Comparison of ENCODE assay signal across 9 cellular contexts in the genomic region with DNA sequence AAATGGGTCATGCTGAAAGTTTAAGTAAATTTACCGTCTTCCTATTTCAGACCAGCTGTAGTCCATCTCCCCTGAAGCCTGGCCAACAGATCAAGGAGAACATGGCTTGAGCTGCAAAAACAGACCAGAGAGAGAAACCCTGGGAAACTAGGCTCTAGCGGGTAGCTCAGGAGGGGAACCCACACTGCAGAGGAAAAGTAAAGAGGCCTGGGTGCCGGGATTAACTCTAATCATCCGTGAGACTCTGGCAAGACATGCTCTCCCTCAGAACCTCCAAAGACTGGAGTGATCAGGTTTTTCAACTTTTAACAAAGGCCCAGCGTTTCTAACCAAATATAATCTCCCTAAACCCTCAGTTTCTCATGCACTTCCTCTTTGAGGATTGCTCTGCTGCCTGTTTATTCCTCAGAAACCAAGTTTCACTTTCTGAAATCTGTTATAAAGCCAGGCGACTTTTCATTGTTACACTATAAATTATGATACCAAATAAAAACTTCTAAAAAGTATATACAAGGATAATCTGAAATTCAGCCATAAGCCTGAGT.
DNase-seq lines count a peak whose midpoint lies in the region; ATAC-seq, FAIRE-seq and TF ChIP-seq lines count a peak whose summit lies in the region.
"Had no signal": no experiment of that assay in that cellular context is flagged by ENCODE, and none has a peak within 500 bp of the region (broad histone marks: within the 10 kb centered on the region; RNA-seq: fewer than 3 reads in every experiment).

No MANE protein-coding gene starts in this region.

- H3K4me1 Mint-ChIP-seq in IgD-negative memory B cell, result peaks cover 37 to 58% (median 43%) of the 10 kb centered on the region in 3 donors
- H3K4me1 Mint-ChIP-seq in astrocyte (ENCODE audit: low read depth, unreplicated experiment), result peaks cover 16% of the 10 kb centered on the region

- H3K4me2 ChIP-seq in astrocyte (ENCODE audit: low read length) (peak overlapping the region; percentile 69), HepG2 (ENCODE audit: low read depth, low read length) (peak overlapping the region; percentile 54; the same call in 1 of the 2 replicates)

- H3K4me1 ChIP-seq in astrocyte (ENCODE audit: insufficient read depth, low read length) (peaks cover 10% of the 10 kb centered on the region), HepG2 (ENCODE audit: insufficient read depth, low read length) (peaks cover 24% of the 10 kb centered on the region), thoracic aorta (ENCODE audit: control insufficient read depth in 1 of 2, low read depth in 2 of 2) (peaks cover 62 to 79% of the 10 kb centered on the region in 2 donors)

- H3K4me3 ChIP-seq in BJ (ENCODE audit: low read depth, low read length), result peak overlapping the region; percentile 10
- peak overlapping the region; percentile 12 for H3K4me3 ChIP-seq in astrocyte (ENCODE audit: insufficient read depth, low read depth, low read length)
- no peak overlapping the region; a peak in 1 of 6 replicates for H3K4me3 ChIP-seq in HepG2 (replicated peaks in 1 of 3; ENCODE audit: insufficient read depth in 1 of 3, low read depth in 2 of 3, low read length in 3 of 3)
- H3K4me3 ChIP-seq in thoracic aorta, result peak overlapping the region; percentile 65

- H3K36me3 ChIP-seq in BJ (ENCODE audit: control insufficient read depth, insufficient read depth, low read length) (no peaks in the 10 kb centered on the region), astrocyte (ENCODE audit: insufficient read depth, low read length) (no peaks in the 10 kb centered on the region), HepG2 (replicated peaks in 1 of 2; ENCODE audit: control insufficient read depth in 1 of 2, insufficient read depth in 2 of 2, low read length in 2 of 2) (no peaks in the 10 kb centered on the region), thoracic aorta (no peaks in the 10 kb centered on the region)

- FAIRE-seq in astrocyte (lab: Jason Lieb, UNC) (no peak), HepG2 (lab: Jason Lieb, UNC) (no peak)

- WGBS in HepG2 (ENCODE audit: low lambda C conversion rate), result 88% methylated on average over 5 of the region's 6 CpGs

- H3K27ac Mint-ChIP-seq in IgD-negative memory B cell (peak overlapping the region; percentile 44 to 92 (median 80)), astrocyte (ENCODE audit: unreplicated experiment) (peak overlapping the region; percentile 79)

- BruUV-seq in HepG2 (replicated peaks; lab: Mats Ljungman, UMichigan), result no TSS peak

- H3K4me3 Mint-ChIP-seq in IgD-negative memory B cell, result peak overlapping the region; percentile 55 to 89 (median 78)
- peak overlapping the region; percentile 40 for H3K4me3 Mint-ChIP-seq in astrocyte (ENCODE audit: unreplicated experiment)

- no peak for TF ChIP-seq CTCF in BJ (IDR thresholded peaks at IDR 0.05; ENCODE audit: insufficient read depth, low read depth, low read length)
- no peak for TF ChIP-seq CTCF in astrocyte (IDR thresholded peaks at IDR 0.05; ENCODE audit: insufficient read depth, low read depth, low read length)
- TF ChIP-seq CTCF in HepG2 (CRISPR knock-in tag; IDR thresholded peaks at IDR 0.05), result no peak
- no peak for TF ChIP-seq CTCF in thoracic aorta (IDR thresholded peaks at IDR 0.05)

- POLR2A ChIA-PET in BJ (lab: Charles Lee) (no interaction called here), HepG2 (lab: Yijun Ruan, JAX) (no interaction called here)

- in situ Hi-C loops in HepG2 (cut with HindIII; ENCODE audit: extremely low pct_ligation_motif_present, low pct_unique_long_range_greater_than_20kb), result no loop called here

- peak overlapping the region; percentile 35 for H3K9ac ChIP-seq in astrocyte (ENCODE audit: low read length)
- H3K9ac ChIP-seq in HepG2 (ENCODE audit: insufficient read depth, low read depth, low read length), result no peak overlapping the region

- CTCF ChIA-PET in BJ (lab: Yijun Ruan, JAX), result interaction anchor here (0.6 to 1.2 kb wide), 2 partner anchors 66 to 214 kb away, joined by 3 read pairs; no protein-coding TSS in a partner anchor
- CTCF ChIA-PET in HepG2 (lab: Yijun Ruan, JAX; ENCODE audit: low intra/inter-chr PET ratio, low total read pairs), result no interaction called here

- H3K27me3 Mint-ChIP-seq in IgD-negative memory B cell (no peaks in the 10 kb centered on the region), astrocyte (ENCODE audit: low read depth, unreplicated experiment) (no peaks in the 10 kb centered on the region)

- TF ChIP-seq EP300 in HepG2 (IDR thresholded peaks at IDR 0.05; ENCODE audit: low read depth in 2 of 2, low read length in 2 of 2), result no peak
- TF ChIP-seq EP300 in HepG2 (CRISPR knock-in tag; IDR thresholded peaks at IDR 0.05; ENCODE audit: borderline replicate concordance), result no peak

- H4K20me1 ChIP-seq in astrocyte (ENCODE audit: insufficient read depth, low read length) (no peaks in the 10 kb centered on the region), HepG2 (ENCODE audit: insufficient read depth, low read length) (no peaks in the 10 kb centered on the region)

- ATAC-seq in HepG2 (no peak), thoracic aorta (ENCODE audit: insufficient number of reproducible peaks, low FRiP score, low read depth) (no peak), GM18907 (IDR thresholded peaks at IDR 0.05; ENCODE audit: unreplicated experiment) (no peak), HG03378 (IDR thresholded peaks at IDR 0.05; ENCODE audit: unreplicated experiment) (no peak)

- DNase-seq in BJ (ENCODE audit: low read depth), result no peak
- no peak for DNase-seq in astrocyte (ENCODE audit: low read depth)
- no peak for DNase-seq in HepG2 (ENCODE audit: low spot score)
- no peak for DNase-seq in thoracic aorta (ENCODE audit: low spot score)
- DNase-seq in NCI-H1105 treated with DMSO at 0.1 percent for 48 hours (lab: John Stamatoyannopoulos, UW), result no peak

- H3K27ac ChIP-seq in astrocyte (ENCODE audit: low read depth, low read length) (peak overlapping the region; percentile 17), HepG2 (ENCODE audit: extremely low read length, insufficient read depth, low read length) (no peak overlapping the region), thoracic aorta (peak overlapping the region; percentile 45 to 66)

- H3K36me3 Mint-ChIP-seq in IgD-negative memory B cell (peaks cover 2% of the 10 kb centered on the region), astrocyte (ENCODE audit: low read depth, unreplicated experiment) (no peaks in the 10 kb centered on the region)

- TF ChIP-seq POLR2A in HepG2 (IDR thresholded peaks at IDR 0.05; ENCODE audit: insufficient read depth in 1 of 2, low read depth in 2 of 2, low read length in 2 of 2), result no peak

- no peak for TF ChIP-seq RAD21 in HepG2 (CRISPR knock-in tag; IDR thresholded peaks at IDR 0.05)

- intact Hi-C loops in HepG2 (cut with micrococcal nuclease; ENCODE audit: unreplicated experiment), result no loop called here

- H3K9me3 Mint-ChIP-seq in IgD-negative memory B cell (no peaks in the 10 kb centered on the region), astrocyte (ENCODE audit: unreplicated experiment) (no peaks in the 10 kb centered on the region)
- H3K9me3 Mint-ChIP-seq: central memory CD8-positive, alpha-beta T cell had no signal

- H3K27me3 ChIP-seq in BJ (ENCODE audit: control insufficient read depth, insufficient read depth, low read length) (no peaks in the 10 kb centered on the region), astrocyte (ENCODE audit: insufficient read depth, low read length) (no peaks in the 10 kb centered on the region), HepG2 (ENCODE audit: control insufficient read depth in 1 of 2, insufficient read depth in 2 of 2, low read length in 2 of 2) (no peaks in the 10 kb centered on the region), thoracic aorta (replicated peaks; ENCODE audit: insufficient read depth) (no peaks in the 10 kb centered on the region)

- no peaks in the 10 kb centered on the region for H3K79me2 ChIP-seq in astrocyte (ENCODE audit: insufficient read depth, low read length)
- no peaks in the 10 kb centered on the region for H3K79me2 ChIP-seq in HepG2 (ENCODE audit: insufficient read depth, low read length)

- H3K9me3 ChIP-seq in astrocyte (ENCODE audit: insufficient read depth, low read depth, low read length) (no peaks in the 10 kb centered on the region), HepG2 (ENCODE audit: low read length) (no peaks in the 10 kb centered on the region), thoracic aorta (no peaks in the 10 kb centered on the region)

- H2AFZ ChIP-seq in astrocyte (ENCODE audit: low read depth, low read length) (peak overlapping the region; percentile 58), HepG2 (ENCODE audit: low read length) (no peak overlapping the region)

TF ChIP-seq in HepG2, 621 proteins besides CTCF, POLR2A, EP300 and RAD21:
- no peak for TF ChIP-seq NR2C2 (CRISPR knock-in tag; IDR thresholded peaks at IDR 0.05; ENCODE audit: borderline replicate concordance)
- TF ChIP-seq ZNF75D (CRISPR knock-in tag; IDR thresholded peaks at IDR 0.05; ENCODE audit: borderline replicate concordance), result no peak
- no peak for TF ChIP-seq SNRNP70 (IDR thresholded peaks at IDR 0.05; ENCODE audit: low read depth, low read length)
- TF ChIP-seq ZNF556 (CRISPR knock-in tag; IDR thresholded peaks at IDR 0.05; ENCODE audit: borderline replicate concordance), result no peak
- TF ChIP-seq SALL2 (CRISPR knock-in tag; IDR thresholded peaks at IDR 0.05), result no peak
- no peak for TF ChIP-seq HNF4G (IDR thresholded peaks at IDR 0.05; ENCODE audit: borderline replicate concordance, low read depth, low read length)
- no peak for TF ChIP-seq HNF4G (CRISPR knock-in tag; IDR thresholded peaks at IDR 0.05; ENCODE audit: borderline replicate concordance, low read depth)
- no peak for TF ChIP-seq PHF5A (CRISPR knock-in tag; IDR thresholded peaks at IDR 0.05; ENCODE audit: low read depth, unreplicated experiment)
- no peak for TF ChIP-seq STAG1 (CRISPR knock-in tag; IDR thresholded peaks at IDR 0.05)
- no peak for TF ChIP-seq FOXJ3 (CRISPR knock-in tag; IDR thresholded peaks at IDR 0.05; ENCODE audit: borderline replicate concordance)
- no peak for TF ChIP-seq ATF2 (CRISPR knock-in tag; IDR thresholded peaks at IDR 0.05)
- no peak for TF ChIP-seq EEA1 (CRISPR knock-in tag; IDR thresholded peaks at IDR 0.05; ENCODE audit: borderline replicate concordance)
- no peak for TF ChIP-seq ZNF333 (CRISPR knock-in tag; IDR thresholded peaks at IDR 0.05; ENCODE audit: borderline replicate concordance)
- TF ChIP-seq GATAD1 (CRISPR knock-in tag; IDR thresholded peaks at IDR 0.05), result no peak

Comparison
In these comparisons a context has a peak if more than half of its experiments do, and no peak if none do; other contexts are left out.
1. H3K4me3 ChIP-seq: peak in BJ (single experiment), astrocyte (single experiment) and thoracic aorta (single experiment); none in HepG2 (0 of 3).